In the genomic region with DNA sequence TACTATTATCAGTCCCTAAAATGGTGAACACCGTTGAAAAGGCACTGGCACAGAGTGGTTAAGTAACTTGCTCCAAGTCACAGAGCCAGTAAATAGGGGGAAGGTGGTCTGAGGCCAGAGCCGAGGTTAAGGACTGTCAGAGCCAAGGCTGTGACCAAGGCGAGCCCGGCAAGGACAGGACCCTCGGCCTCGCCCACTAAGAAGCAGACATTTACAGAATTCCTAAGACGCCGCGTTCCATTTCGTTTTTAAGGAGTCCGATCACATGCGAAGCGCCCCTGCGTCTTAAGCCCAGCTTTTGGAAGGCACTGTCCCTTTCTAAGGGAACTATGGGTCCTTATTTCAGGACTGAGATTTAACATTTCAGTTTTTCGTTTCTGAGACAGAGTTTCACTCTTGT, we compare ENCODE assay signal across 8 cellular contexts. TPM values are rescaled to one million over a fixed set of nuclear protein-coding genes. Genes with fewer than 3 reads are reported as not detected.
A peak's percentile ranks its signal among the peaks of the same experiment; 100 is the strongest.
DNase-seq lines count a peak whose midpoint lies in the region; ATAC-seq, FAIRE-seq and TF ChIP-seq lines count a peak whose summit lies in the region.

No MANE protein-coding gene starts in this region.

- no peak overlapping the region for H2BK5ac ChIP-seq in mesendoderm (ENCODE audit: low read length)

- CTCF ChIA-PET in K562 (lab: Yijun Ruan, JAX; ENCODE audit: low intra/inter-chr PET ratio): no interaction called here

- ATAC-seq in left ventricle myocardium superior (no peak), K562 (no peak), GM21390 (IDR thresholded peaks at IDR 0.05; ENCODE audit: unreplicated experiment) (no peak)

- no peak overlapping the region for H4K5ac ChIP-seq in mesendoderm (ENCODE audit: low read length)

- no peak for TF ChIP-seq POLR2A in K562 (conservative IDR thresholded peaks at IDR 0.05)
- TF ChIP-seq POLR2A in vagina (IDR thresholded peaks at IDR 0.05): no peak

- no peaks in the 10 kb centered on the region for H3K79me1 ChIP-seq in mesendoderm (ENCODE audit: low read length)

- no peak overlapping the region for H4K8ac ChIP-seq in mesendoderm (ENCODE audit: low read depth, low read length)

- peak overlapping the region; percentile 99 for H3K23ac ChIP-seq in mesendoderm (ENCODE audit: low read length)

- peak overlapping the region; percentile 48; the same call in 1 of the 2 replicates for H2AFZ ChIP-seq in K562 (ENCODE audit: low read depth, low read length)

- no TSS peak for BruUV-seq in K562 (replicated peaks; lab: Mats Ljungman, UMichigan)

- 2% methylated on average over 15 of the region's 15 CpGs for WGBS in K562 (ENCODE audit: insufficient coverage, low coverage, missing lambda C conversion rate)
- no CpG with 5 or more reads among the region's 15 CpGs for WGBS in mesendoderm (ENCODE audit: extremely low coverage, insufficient coverage, low lambda C conversion rate)

- H3K4me1 ChIP-seq in right atrium auricular region: peaks cover 0 to 23% of the 10 kb centered on the region in 2 donors
- H3K4me1 ChIP-seq in K562 (replicated peaks in 1 of 2; ENCODE audit: control insufficient read depth in 2 of 2, insufficient read depth in 2 of 2, low read length in 2 of 2): peaks cover 9 to 30% of the 10 kb centered on the region in 2 experiments; a peak in 3 of 5 replicates
- H3K4me1 ChIP-seq in mesendoderm (ENCODE audit: control insufficient read depth, low read depth, low read length): peaks cover 3% of the 10 kb centered on the region
- peaks cover 51% of the 10 kb centered on the region for H3K4me1 ChIP-seq in vagina

- H4K20me1 ChIP-seq in K562 (replicated peaks; ENCODE audit: control insufficient read depth, insufficient read depth, low read length): peaks cover 43% of the 10 kb centered on the region

- H3K9ac ChIP-seq in K562 (ENCODE audit: insufficient read depth in 1 of 2, low read depth in 2 of 2, low read length in 2 of 2) (peak overlapping the region; percentile 92), mesendoderm (ENCODE audit: low read length) (peak overlapping the region; percentile 97)

- H3K27me3 ChIP-seq in right atrium auricular region: no peaks in the 10 kb centered on the region
- peaks cover under 1 to 1% of the 10 kb centered on the region in 2 experiments; a peak in 3 of 5 replicates for H3K27me3 ChIP-seq in K562 (ENCODE audit: control insufficient read depth in 2 of 2, insufficient read depth in 2 of 2, low read length in 2 of 2)
- H3K27me3 ChIP-seq in mesendoderm (ENCODE audit: insufficient read depth, low read length, poor library complexity): no peaks in the 10 kb centered on the region
- no peaks in the 10 kb centered on the region for H3K27me3 ChIP-seq in vagina

- no peak overlapping the region for H2BK120ac ChIP-seq in mesendoderm (ENCODE audit: low read depth, low read length)

- intact Hi-C loops in left ventricle myocardium superior (cut with micrococcal nuclease) (no loop called here), K562 (cut with micrococcal nuclease) (no loop called here), vagina (cut with DNase I) (loop anchor here (10.0 kb wide), 1 partner anchor 643 kb away; no protein-coding TSS in a partner anchor)

- TF ChIP-seq RAD21 in K562 (CRISPR knock-in tag; conservative IDR thresholded peaks at IDR 0.05 in 1 of 2, IDR thresholded peaks at IDR 0.05 in 1 of 2): no peak

- no peak for TF ChIP-seq EP300 in K562 (IDR thresholded peaks at IDR 0.05; ENCODE audit: low read length)

- H3K4me2 ChIP-seq in K562 (ENCODE audit: insufficient read depth, low read length) (peak overlapping the region; percentile 98), mesendoderm (ENCODE audit: low read length) (peak overlapping the region; percentile 99)

- in situ Hi-C loops in K562 (cut with MboI): no loop called here

- H3K4ac ChIP-seq in mesendoderm (ENCODE audit: low read depth, low read length): no peak overlapping the region

- H3K56ac ChIP-seq in mesendoderm (ENCODE audit: low read length): peak overlapping the region; percentile 94

- peak overlapping the region; percentile 79 for H2AK5ac ChIP-seq in mesendoderm (ENCODE audit: low read length)

- H3K79me2 ChIP-seq in K562 (ENCODE audit: control insufficient read depth, insufficient read depth, low read length): peaks cover 61% of the 10 kb centered on the region
- H3K79me2 ChIP-seq in mesendoderm (ENCODE audit: control insufficient read depth, insufficient read depth, low read length): peaks cover 55% of the 10 kb centered on the region

- POLR2A ChIA-PET in K562 (lab: Yijun Ruan, JAX): interaction anchor here (0.7 to 2.0 kb wide), 8 partner anchors 9 to 341 kb away, joined by 3 to 8 read pairs (median 4); no protein-coding TSS in a partner anchor

- no peaks in the 10 kb centered on the region for H3K9me1 ChIP-seq in K562 (ENCODE audit: control insufficient read depth, insufficient read depth, low read length)

- H3K18ac ChIP-seq in mesendoderm (ENCODE audit: low read length): no peak overlapping the region

- H3K9me3 ChIP-seq in right atrium auricular region (no peaks in the 10 kb centered on the region), K562 (replicated peaks; ENCODE audit: control insufficient read depth, insufficient read depth, low read depth, low read length) (no peaks in the 10 kb centered on the region), vagina (no peaks in the 10 kb centered on the region)

- H3K36me3 ChIP-seq in right atrium auricular region (no peaks in the 10 kb centered on the region), K562 (ENCODE audit: control insufficient read depth, insufficient read depth, low read length) (peaks cover 45% of the 10 kb centered on the region; the same call in 2 of the 3 replicates), mesendoderm (ENCODE audit: control insufficient read depth, insufficient read depth, low read length) (no peaks in the 10 kb centered on the region), vagina (no peaks in the 10 kb centered on the region)

- H3K27ac ChIP-seq in right atrium auricular region (peak overlapping the region; percentile 83 to 95), K562 (ENCODE audit: extremely low read depth, low read depth, low read length) (peak overlapping the region; percentile 94), mesendoderm (ENCODE audit: low read depth, low read length) (no peak overlapping the region), vagina (peak overlapping the region; percentile 83)

- TF ChIP-seq CTCF in right atrium auricular region (IDR thresholded peaks at IDR 0.05) (no peak), K562 (IDR thresholded peaks at IDR 0.05 in 2 of 3, conservative IDR thresholded peaks at IDR 0.05 in 1 of 3; ENCODE audit: insufficient read depth in 2 of 3, low read depth in 1 of 3, low read length in 3 of 3) (no peak), vagina (IDR thresholded peaks at IDR 0.05) (no peak)

- no peak for FAIRE-seq in K562 (lab: Jason Lieb, UNC)

- DNase-seq in right atrium auricular region (ENCODE audit: low spot score) (no peak), left ventricle myocardium superior (no peak), K562 (ENCODE audit: extremely low read depth in 1 of 4, low spot score in 3 of 4) (peak in 1 of 4 experiments; percentile 28), mesendoderm (peak; percentile 58), vagina (ENCODE audit: extremely low spot score in 2 of 2) (no peak), NCI-H2029 treated with DMSO at 0.1 percent for 48 hours (lab: John Stamatoyannopoulos, UW) (no peak), NCI-H2196 (lab: John Stamatoyannopoulos, UW; ENCODE audit: unreplicated experiment) (no peak)

- H3K4me3 ChIP-seq in right atrium auricular region (peak overlapping the region; percentile 89 to 96), K562 (peak overlapping the region; percentile 99), mesendoderm (ENCODE audit: low read length) (peak overlapping the region; percentile 92), vagina (peak overlapping the region; percentile 68 to 90)

- H2BK15ac ChIP-seq in mesendoderm (replicated peaks; ENCODE audit: low read depth): no peak overlapping the region

TF ChIP-seq in K562, 482 proteins besides CTCF, POLR2A, EP300 and RAD21 (continues in another document):
- TF ChIP-seq ZC3H4 (CRISPR knock-in tag; IDR thresholded peaks at IDR 0.05; ENCODE audit: borderline replicate concordance): peak; percentile 43; the same call in 1 of the 2 replicates
- no peak for TF ChIP-seq NONO (IDR thresholded peaks at IDR 0.05; ENCODE audit: low read depth in 2 of 2, low read length in 1 of 2)
- TF ChIP-seq POLR2AphosphoS2 (IDR thresholded peaks at IDR 0.05; ENCODE audit: low read length): no peak
- peak; percentile 48 for TF ChIP-seq CHD1 (IDR thresholded peaks at IDR 0.05; ENCODE audit: low read length)
- peak; percentile 75 for TF ChIP-seq ZFP36 (IDR thresholded peaks at IDR 0.05; ENCODE audit: low read depth, low read length, partially characterized antibody)
- no peak for TF ChIP-seq TCF3 (CRISPR knock-in tag; IDR thresholded peaks at IDR 0.05)

RNA-seq across cellular contexts. Expression of a gene that starts 1.0 kb away (rescaled TPM):
- total RNA-seq in right atrium auricular region (10 to 100 TPM; 89.0 to 94.4 TPM), left ventricle myocardium superior (119 TPM), K562 (2014; rRNA removed) (171 and 185 TPM in 2 replicates), K562 (2014; rRNA removed; fragmentation: Illumina TruSeq; extraction: Trizol) (226 and 229 TPM in 2 replicates), K562 (2015; rRNA removed; fragmentation: Illumina TruSeq; extraction: Trizol) (226 and 233 TPM in 2 replicates), K562 (2021) (196 and 198 TPM in 2 replicates), vagina (55.0 TPM)
- 169 and 243 TPM in 2 replicates for total RNA-seq in K562 (2011; cell fraction: chromatin; rRNA removed; ENCODE audit: low replicate concordance)
- 249 and 253 TPM in 2 replicates for total RNA-seq in K562 (2011; cell fraction: nucleolus; rRNA removed)
- total RNA-seq in K562 (2011; cell fraction: nucleoplasm; rRNA removed): 314 and 381 TPM in 2 replicates
- polyA plus RNA-seq in K562 (2011; rRNA removed) (184 and 234 TPM in 2 replicates), K562 (2014; fragmentation: Illumina TruSeq; extraction: Trizol) (218 and 268 TPM in 2 replicates), K562 (2014; fragmentation: Nextera tagmentation; extraction: Ambion mirVana) (100 to 1,000 TPM; 166 to 257 TPM), K562 (2014; rRNA removed) (189 and 200 TPM in 2 replicates)
- polyA plus RNA-seq in K562 (2011; cell fraction: cytosol; rRNA removed): 78.8 and 175 TPM in 2 replicates
- 44.2 and 80.3 TPM in 2 replicates for polyA plus RNA-seq in K562 (2011; cell fraction: nucleus; rRNA removed)
- 231 and 241 TPM in 2 replicates for polyA plus RNA-seq in K562 (2012)
- 211 and 234 TPM in 2 replicates for polyA minus RNA-seq in K562 (2011; rRNA and poly(A)+ RNA removed)
- polyA minus RNA-seq in K562 (2011; cell fraction: cytosol; rRNA and poly(A)+ RNA removed): 74.0 and 79.4 TPM in 2 replicates
- polyA minus RNA-seq in K562 (2011; cell fraction: nucleus; rRNA and poly(A)+ RNA removed): 19.8 and 37.5 TPM in 2 replicates
- polyA plus RNA-seq in mesendoderm (2013, experiment 1 of 2): 288 TPM
- polyA plus RNA-seq in mesendoderm (2013, experiment 2 of 2): 284 TPM
